ENCODE assay signal across 8 cellular contexts in the genomic region with DNA sequence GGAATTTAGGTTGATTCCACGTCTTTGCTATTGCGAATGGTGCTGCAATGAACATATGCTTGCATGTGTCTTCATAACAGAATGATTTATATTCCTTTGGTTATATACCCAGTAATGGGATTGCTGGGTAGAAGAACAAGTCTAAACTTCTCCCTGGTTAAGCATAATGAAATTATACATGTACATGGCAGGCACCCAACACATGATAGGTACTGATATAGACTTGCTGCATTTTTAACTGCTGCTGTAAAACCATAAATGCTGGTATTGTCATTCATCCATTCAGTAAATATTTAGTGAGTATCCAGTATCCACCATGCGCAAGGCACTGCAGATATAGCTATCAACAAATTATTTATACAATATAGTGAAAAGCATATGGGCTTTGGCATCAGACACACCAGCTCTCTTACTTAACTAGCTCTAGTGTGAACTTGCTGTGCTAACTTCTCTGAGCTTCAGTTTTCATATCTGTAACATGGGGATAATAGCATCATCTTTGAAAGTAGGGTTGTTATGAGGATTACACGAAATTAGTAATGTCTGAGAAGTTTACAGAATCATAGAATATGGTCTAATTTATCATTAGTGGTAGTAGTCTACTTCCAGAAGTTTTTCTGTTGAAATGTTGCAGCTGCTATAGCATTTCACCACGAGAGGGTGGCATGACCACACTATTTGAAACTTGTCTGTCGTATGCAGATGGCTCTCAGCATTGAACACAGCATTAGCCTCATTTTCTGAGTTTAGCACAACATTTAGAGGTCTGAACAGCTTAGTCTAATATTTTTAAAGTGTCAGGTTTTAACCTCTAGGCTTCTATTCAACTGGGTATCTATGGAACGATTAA. TPM values are rescaled to one million over a fixed set of nuclear protein-coding genes. Genes with fewer than 3 reads are reported as not detected.
DNase-seq lines count a peak whose midpoint lies in the region; ATAC-seq lines count a peak whose summit lies in the region.

No MANE protein-coding gene starts in this region.

- no peaks in the 10 kb centered on the region for H3K36me3 Mint-ChIP-seq in activated CD4-positive, alpha-beta memory T cell treated with anti-CD3 and anti-CD28 coated beads, Interleukin-2, amount 10 ng/mL, durations not matched to agents 7 days and 5 days (ENCODE audit: low read depth)
- H3K36me3 Mint-ChIP-seq in CD8-positive, alpha-beta memory T cell, result no peaks in the 10 kb centered on the region

- peaks cover 11% of the 10 kb centered on the region for H3K27me3 Mint-ChIP-seq in activated CD4-positive, alpha-beta memory T cell treated with anti-CD3 and anti-CD28 coated beads, Interleukin-2, amount 10 ng/mL, durations not matched to agents 7 days and 5 days
- H3K27me3 Mint-ChIP-seq in CD8-positive, alpha-beta memory T cell, result peaks cover 10 to 29% of the 10 kb centered on the region in 2 donors

- peak; percentile 86 for ATAC-seq in GM21447 (IDR thresholded peaks at IDR 0.05; ENCODE audit: unreplicated experiment)

- H3K4me3 ChIP-seq in CD8-positive, alpha-beta memory T cell (ENCODE audit: low read length), result no peak overlapping the region

- peak; percentile 60 for DNase-seq in NCI-H82 (lab: John Stamatoyannopoulos, UW)
- DNase-seq in NCI-H82 treated with DMSO at 0.1 percent for 48 hours (lab: John Stamatoyannopoulos, UW; ENCODE audit: unreplicated experiment), result no peak
- peak; percentile 10 for DNase-seq in HuH-7.5 (ENCODE audit: low spot score)
- peak; percentile 17 for DNase-seq in activated CD4-positive, alpha-beta memory T cell treated with anti-CD3 and anti-CD28 coated beads, Interleukin-2, amount 10 ng/mL, durations not matched to agents 7 days and 5 days
- DNase-seq in iPS-NIHi11 (ENCODE audit: low spot score), result peak; percentile 53
- no peak for DNase-seq in NCI-H345 (lab: John Stamatoyannopoulos, UW)
- no peak for DNase-seq in CD8-positive, alpha-beta memory T cell

- H3K4me1 Mint-ChIP-seq in activated CD4-positive, alpha-beta memory T cell treated with anti-CD3 and anti-CD28 coated beads, Interleukin-2, amount 10 ng/mL, durations not matched to agents 7 days and 5 days, result no peaks in the 10 kb centered on the region
- H3K4me1 Mint-ChIP-seq in CD8-positive, alpha-beta memory T cell, result no peaks in the 10 kb centered on the region

- H3K4me3 Mint-ChIP-seq in activated CD4-positive, alpha-beta memory T cell treated with anti-CD3 and anti-CD28 coated beads, Interleukin-2, amount 10 ng/mL, durations not matched to agents 7 days and 5 days, result no peak overlapping the region
- no peak overlapping the region for H3K4me3 Mint-ChIP-seq in CD8-positive, alpha-beta memory T cell

- H3K27me3 ChIP-seq in CD8-positive, alpha-beta memory T cell (ENCODE audit: insufficient read depth, low read length, poor library complexity, severe bottlenecking), result no peaks in the 10 kb centered on the region

- no peaks in the 10 kb centered on the region for H3K36me3 ChIP-seq in CD8-positive, alpha-beta memory T cell (ENCODE audit: insufficient read depth, low read length)

- POLR2A ChIA-PET in activated CD4-positive, alpha-beta memory T cell treated with anti-CD3 and anti-CD28 coated beads, Interleukin-2, amount 10 ng/mL, durations not matched to agents 7 days and 5 days (lab: Charles Lee), result no interaction called here
- POLR2A ChIA-PET in CD8-positive, alpha-beta memory T cell (lab: Charles Lee), result no interaction called here

- CTCF ChIA-PET in activated CD4-positive, alpha-beta memory T cell treated with anti-CD3 and anti-CD28 coated beads, Interleukin-2, amount 10 ng/mL, durations not matched to agents 7 days and 5 days (lab: Charles Lee), result interaction anchor here (0.7 to 1.8 kb wide), 4 partner anchors 8 to 427 kb away, joined by 3 to 5 read pairs (median 3); no protein-coding TSS in a partner anchor
- CTCF ChIA-PET in CD8-positive, alpha-beta memory T cell (lab: Charles Lee), result no interaction called here

- H3K4me1 ChIP-seq in CD8-positive, alpha-beta memory T cell (ENCODE audit: insufficient read depth, low read length), result no peaks in the 10 kb centered on the region

- no peak overlapping the region for H3K27ac ChIP-seq in CD8-positive, alpha-beta memory T cell (ENCODE audit: low read depth, low read length)

- H3K27ac Mint-ChIP-seq in activated CD4-positive, alpha-beta memory T cell treated with anti-CD3 and anti-CD28 coated beads, Interleukin-2, amount 10 ng/mL, durations not matched to agents 7 days and 5 days, result no peak overlapping the region
- no peak overlapping the region for H3K27ac Mint-ChIP-seq in CD8-positive, alpha-beta memory T cell

- H3K9me3 ChIP-seq in CD8-positive, alpha-beta memory T cell (ENCODE audit: low read length), result no peaks in the 10 kb centered on the region

- H3K9me3 Mint-ChIP-seq in activated CD4-positive, alpha-beta memory T cell treated with anti-CD3 and anti-CD28 coated beads, Interleukin-2, amount 10 ng/mL, durations not matched to agents 7 days and 5 days, result no peaks in the 10 kb centered on the region
- H3K9me3 Mint-ChIP-seq in CD8-positive, alpha-beta memory T cell, result no peaks in the 10 kb centered on the region

RNA-seq across cellular contexts. Expression of a gene that starts 32.0 kb away (rescaled TPM):
- total RNA-seq in activated CD4-positive, alpha-beta memory T cell treated with anti-CD3 and anti-CD28 coated beads, Interleukin-2, amount 10 ng/mL, durations not matched to agents 7 days and 5 days, result 10 to 100 TPM; 65.9 to 67.6 TPM
- total RNA-seq in CD8-positive, alpha-beta memory T cell, result 10 to 100 TPM; 61.4 to 64.8 TPM
- 21.7 TPM for polyA plus RNA-seq in CD8-positive, alpha-beta memory T cell

Comparison
In these comparisons a context has a peak if more than half of its experiments do, and no peak if none do; other contexts are left out.
1. DNase-seq: peak in NCI-H82 (single experiment), HuH-7.5 (single experiment), activated CD4-positive, alpha-beta memory T cell treated with anti-CD3 and anti-CD28 coated beads, Interleukin-2, amount 10 ng/mL, durations not matched to agents 7 days and 5 days (single experiment) and iPS-NIHi11 (single experiment); none in NCI-H82 treated with DMSO at 0.1 percent for 48 hours (single experiment), NCI-H345 (single experiment) and CD8-positive, alpha-beta memory T cell (0 of 5).